ENCODE assay signal across 8 cellular contexts in the genomic region with DNA sequence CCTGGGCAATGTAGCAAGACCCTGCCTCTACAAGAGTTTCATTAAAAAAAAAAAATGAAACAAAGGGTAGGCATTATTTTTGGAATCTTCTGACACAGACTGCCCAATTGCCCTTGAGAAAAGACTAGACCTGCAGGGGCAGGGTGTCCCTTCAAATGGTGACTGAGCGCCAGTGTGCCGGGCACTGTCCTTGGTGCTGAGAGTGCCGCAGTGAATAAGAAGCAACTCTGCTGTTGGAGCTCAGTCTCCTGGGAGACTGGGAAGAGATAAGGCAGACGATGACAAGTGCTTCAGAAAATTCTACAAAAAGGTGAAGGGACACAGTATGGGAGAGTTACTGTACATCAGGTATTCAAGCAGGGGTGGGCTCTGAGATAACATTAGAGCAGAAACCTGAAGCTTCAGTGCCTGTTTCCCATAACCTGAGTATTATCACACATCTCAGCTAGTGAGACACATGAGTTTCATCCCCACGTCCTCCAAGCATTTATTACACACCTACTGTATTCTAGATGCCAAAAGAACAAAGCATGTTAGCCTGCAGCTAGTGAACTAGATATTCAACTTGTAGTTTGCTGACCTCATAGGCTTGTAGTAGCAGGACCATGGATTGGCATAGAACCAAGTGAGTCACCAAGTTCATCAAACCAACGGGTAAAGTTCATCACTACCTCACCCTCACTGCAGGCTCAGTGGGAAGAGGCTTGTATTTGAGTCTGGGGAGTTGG. TPM values are rescaled to one million over a fixed set of nuclear protein-coding genes. Genes with fewer than 3 reads are reported as not detected.
A peak's percentile ranks its signal among the peaks of the same experiment; 100 is the strongest.
DNase-seq lines count a peak whose midpoint lies in the region; ATAC-seq and TF ChIP-seq lines count a peak whose summit lies in the region.

No MANE protein-coding gene starts in this region.

- DNase-seq in GM04503 (ENCODE audit: low read depth) (peak; percentile 8), Kasumi-1 (lab: John Stamatoyannopoulos, UW) (peak; percentile 27 to 59), astrocyte of the cerebellum (ENCODE audit: low read depth) (peak; percentile 13), posterior vena cava (ENCODE audit: low spot score) (no peak), cerebellar cortex (ENCODE audit: low spot score) (no peak)

- H3K4me3 ChIP-seq in astrocyte of the cerebellum (ENCODE audit: low read depth, low read length) (no peak overlapping the region), liver (ENCODE audit: low read depth in 1 of 3, low read length in 3 of 3) (no peak overlapping the region), gastroesophageal sphincter (no peak overlapping the region)

- TF ChIP-seq CTCF in astrocyte of the cerebellum (IDR thresholded peaks at IDR 0.05; ENCODE audit: low read depth, low read length, missing control alignments) (no peak), liver (IDR thresholded peaks at IDR 0.05; ENCODE audit: low read depth, low read length, missing input control) (no peak), gastroesophageal sphincter (IDR thresholded peaks at IDR 0.05) (no peak)

- H3K9me3 ChIP-seq in liver (ENCODE audit: control insufficient read depth in 4 of 4, low read length in 3 of 4) = no peaks in the 10 kb centered on the region
- no peaks in the 10 kb centered on the region for H3K9me3 ChIP-seq in gastroesophageal sphincter

- no peak for TF ChIP-seq EP300 in gastroesophageal sphincter (IDR thresholded peaks at IDR 0.05)

- no peak overlapping the region for H3K9ac ChIP-seq in liver (ENCODE audit: low read depth in 1 of 2, low read length in 2 of 2)

- H3K4me1 ChIP-seq in liver (ENCODE audit: control insufficient read depth in 4 of 4, insufficient read depth in 4 of 4, low read length in 3 of 4) (peaks cover 0 to 5% (median 1%) of the 10 kb centered on the region in 4 donors), gastroesophageal sphincter (no peaks in the 10 kb centered on the region)

- H3K27me3 ChIP-seq in liver (ENCODE audit: control insufficient read depth in 4 of 4, insufficient read depth in 4 of 4, low read length in 3 of 4) (no peaks in the 10 kb centered on the region), gastroesophageal sphincter (peaks cover 28% of the 10 kb centered on the region)

- no peak overlapping the region for H3K27ac ChIP-seq in liver (ENCODE audit: low read depth in 1 of 2, low read length in 2 of 2)
- H3K27ac ChIP-seq in gastroesophageal sphincter = no peak overlapping the region

- H3K36me3 ChIP-seq in liver (ENCODE audit: control insufficient read depth in 4 of 4, insufficient read depth in 3 of 4, low read depth in 1 of 4, low read length in 3 of 4) (no peaks in the 10 kb centered on the region), gastroesophageal sphincter (no peaks in the 10 kb centered on the region)

- no peak for TF ChIP-seq POLR2A in gastroesophageal sphincter (IDR thresholded peaks at IDR 0.05)

- ATAC-seq in HG02973 (IDR thresholded peaks at IDR 0.05; ENCODE audit: unreplicated experiment) = no peak
- ATAC-seq in gastroesophageal sphincter = no peak

- intact Hi-C loops in posterior vena cava (cut with DNase I) = no loop called here

- in situ Hi-C loops in astrocyte of the cerebellum (cut with HindIII; ENCODE audit: low sequenced_read_pairs) = no loop called here

- peak in 1 of 2 donors; percentile 25 for TF ChIP-seq RAD21 in liver (IDR thresholded peaks at IDR 0.05)

- 10% methylated on average over 6 of the region's 6 CpGs for WGBS in liver
- WGBS in gastroesophageal sphincter (ENCODE audit: low coverage in 1 of 2), 2 donors = 0 to 15% methylated on average over 4 to 6 of the region's 6 CpGs

TF ChIP-seq in liver, 16 proteins besides CTCF, POLR2A, EP300 and RAD21:
- TF ChIP-seq FOXA1 (IDR thresholded peaks at IDR 0.05) = no peak
- peak; percentile 41 for TF ChIP-seq SP1 (IDR thresholded peaks at IDR 0.05)
- TF ChIP-seq, protein P1, sequence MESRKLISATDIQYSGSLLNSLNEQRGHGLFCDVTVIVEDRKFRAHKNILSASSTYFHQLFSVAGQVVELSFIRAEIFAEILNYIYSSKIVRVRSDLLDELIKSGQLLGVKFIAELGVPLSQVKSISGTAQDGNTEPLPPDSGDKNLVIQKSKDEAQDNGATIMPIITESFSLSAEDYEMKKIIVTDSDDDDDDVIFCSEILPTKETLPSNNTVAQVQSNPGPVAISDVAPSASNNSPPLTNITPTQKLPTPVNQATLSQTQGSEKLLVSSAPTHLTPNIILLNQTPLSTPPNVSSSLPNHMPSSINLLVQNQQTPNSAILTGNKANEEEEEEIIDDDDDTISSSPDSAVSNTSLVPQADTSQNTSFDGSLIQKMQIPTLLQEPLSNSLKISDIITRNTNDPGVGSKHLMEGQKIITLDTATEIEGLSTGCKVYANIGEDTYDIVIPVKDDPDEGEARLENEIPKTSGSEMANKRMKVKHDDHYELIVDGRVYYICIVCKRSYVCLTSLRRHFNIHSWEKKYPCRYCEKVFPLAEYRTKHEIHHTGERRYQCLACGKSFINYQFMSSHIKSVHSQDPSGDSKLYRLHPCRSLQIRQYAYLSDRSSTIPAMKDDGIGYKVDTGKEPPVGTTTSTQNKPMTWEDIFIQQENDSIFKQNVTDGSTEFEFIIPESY (IDR thresholded peaks at IDR 0.05) = no peak
- peak; percentile 46 to 49 for TF ChIP-seq HNF4A (conservative IDR thresholded peaks at IDR 0.05)
- TF ChIP-seq, protein P2, sequence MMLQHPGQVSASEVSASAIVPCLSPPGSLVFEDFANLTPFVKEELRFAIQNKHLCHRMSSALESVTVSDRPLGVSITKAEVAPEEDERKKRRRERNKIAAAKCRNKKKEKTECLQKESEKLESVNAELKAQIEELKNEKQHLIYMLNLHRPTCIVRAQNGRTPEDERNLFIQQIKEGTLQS (IDR thresholded peaks at IDR 0.05) = peak; percentile 84
- no peak for TF ChIP-seq EGR1 (IDR thresholded peaks at IDR 0.05; ENCODE audit: low read depth in 2 of 2)
- TF ChIP-seq, protein P3, sequence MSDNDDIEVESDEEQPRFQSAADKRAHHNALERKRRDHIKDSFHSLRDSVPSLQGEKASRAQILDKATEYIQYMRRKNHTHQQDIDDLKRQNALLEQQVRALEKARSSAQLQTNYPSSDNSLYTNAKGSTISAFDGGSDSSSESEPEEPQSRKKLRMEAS (IDR thresholded peaks at IDR 0.05) = no peak
- peak; percentile 97 to 98 for TF ChIP-seq JUND (IDR thresholded peaks at IDR 0.05)
- no peak for TF ChIP-seq NR2F2 (IDR thresholded peaks at IDR 0.05)
- TF ChIP-seq GABPA (IDR thresholded peaks at IDR 0.05 in 1 of 2, conservative IDR thresholded peaks at IDR 0.05 in 1 of 2) = no peak
- no peak for TF ChIP-seq FOXA2 (IDR thresholded peaks at IDR 0.05)
- peak; percentile 91 to 94 for TF ChIP-seq RXRA (IDR thresholded peaks at IDR 0.05)
- no peak for TF ChIP-seq YY1 (IDR thresholded peaks at IDR 0.05)
- TF ChIP-seq, protein P4, sequence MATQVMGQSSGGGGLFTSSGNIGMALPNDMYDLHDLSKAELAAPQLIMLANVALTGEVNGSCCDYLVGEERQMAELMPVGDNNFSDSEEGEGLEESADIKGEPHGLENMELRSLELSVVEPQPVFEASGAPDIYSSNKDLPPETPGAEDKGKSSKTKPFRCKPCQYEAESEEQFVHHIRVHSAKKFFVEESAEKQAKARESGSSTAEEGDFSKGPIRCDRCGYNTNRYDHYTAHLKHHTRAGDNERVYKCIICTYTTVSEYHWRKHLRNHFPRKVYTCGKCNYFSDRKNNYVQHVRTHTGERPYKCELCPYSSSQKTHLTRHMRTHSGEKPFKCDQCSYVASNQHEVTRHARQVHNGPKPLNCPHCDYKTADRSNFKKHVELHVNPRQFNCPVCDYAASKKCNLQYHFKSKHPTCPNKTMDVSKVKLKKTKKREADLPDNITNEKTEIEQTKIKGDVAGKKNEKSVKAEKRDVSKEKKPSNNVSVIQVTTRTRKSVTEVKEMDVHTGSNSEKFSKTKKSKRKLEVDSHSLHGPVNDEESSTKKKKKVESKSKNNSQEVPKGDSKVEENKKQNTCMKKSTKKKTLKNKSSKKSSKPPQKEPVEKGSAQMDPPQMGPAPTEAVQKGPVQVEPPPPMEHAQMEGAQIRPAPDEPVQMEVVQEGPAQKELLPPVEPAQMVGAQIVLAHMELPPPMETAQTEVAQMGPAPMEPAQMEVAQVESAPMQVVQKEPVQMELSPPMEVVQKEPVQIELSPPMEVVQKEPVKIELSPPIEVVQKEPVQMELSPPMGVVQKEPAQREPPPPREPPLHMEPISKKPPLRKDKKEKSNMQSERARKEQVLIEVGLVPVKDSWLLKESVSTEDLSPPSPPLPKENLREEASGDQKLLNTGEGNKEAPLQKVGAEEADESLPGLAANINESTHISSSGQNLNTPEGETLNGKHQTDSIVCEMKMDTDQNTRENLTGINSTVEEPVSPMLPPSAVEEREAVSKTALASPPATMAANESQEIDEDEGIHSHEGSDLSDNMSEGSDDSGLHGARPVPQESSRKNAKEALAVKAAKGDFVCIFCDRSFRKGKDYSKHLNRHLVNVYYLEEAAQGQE (IDR thresholded peaks at IDR 0.05) = peak; percentile 99
- no peak for TF ChIP-seq TAF1 (conservative IDR thresholded peaks at IDR 0.05)

RNA-seq across cellular contexts. Expression of a gene that starts 18.4 kb away (rescaled TPM):
- total RNA-seq in liver (100 to 1,000 TPM; 270 to 689 TPM), posterior vena cava (100 to 1,000 TPM; 706 to 724 TPM), gastroesophageal sphincter (1,000 to 10,000 TPM in 2 of 4 donors, 100 to 1,000 TPM in 2; 636 to 1,268 (median 935) TPM)
- 100 to 1,000 TPM; 313 to 816 TPM for polyA plus RNA-seq in liver

Comparison
In these comparisons a context has a peak if more than half of its experiments do, and no peak if none do; other contexts are left out.
1. DNase-seq: peak in GM04503 (single experiment), Kasumi-1 (2 of 2) and astrocyte of the cerebellum (single experiment); none in posterior vena cava (single experiment) and cerebellar cortex (single experiment).